ENCODE assay signal across 12 cellular contexts in genomic region chr20:3240776-3241363, GRCh38. TPM values are rescaled to one million over a fixed set of nuclear protein-coding genes. Genes with fewer than 3 reads are reported as not detected.
DNase-seq lines count a peak whose midpoint lies in the region; ATAC-seq and TF ChIP-seq lines count a peak whose summit lies in the region.
"Had no signal": no experiment of that assay in that cellular context is flagged by ENCODE, and none has a peak within 500 bp of the region (broad histone marks: within the 10 kb centered on the region; RNA-seq: fewer than 3 reads in every experiment).

No MANE protein-coding gene starts in this region.

- H3K4me3 Mint-ChIP-seq in activated T-cell treated with anti-CD3 and anti-CD28 coated beads, Interleukin-2, amount 50 U/mL, for 72 hours, result peak overlapping the region; percentile 13 to 95
- peak overlapping the region; percentile 87 for H3K4me3 Mint-ChIP-seq in osteocyte (ENCODE audit: unreplicated experiment)

- no peak for TF ChIP-seq CTCF in WI38 (IDR thresholded peaks at IDR 0.05; ENCODE audit: low read depth, low read length)
- TF ChIP-seq CTCF in fibroblast of pulmonary artery (IDR thresholded peaks at IDR 0.05; ENCODE audit: low read length, missing control alignments), result no peak
- no peak for TF ChIP-seq CTCF in osteocyte (IDR thresholded peaks at IDR 0.05)

- no peak for ATAC-seq in activated T-cell treated with anti-CD3 and anti-CD28 coated beads, Interleukin-2, amount 50 U/mL, for 72 hours (replicated peaks in 1 of 2)

- no peak for DNase-seq in activated T-cell treated with anti-CD3 and anti-CD28 coated beads, Interleukin-2, amount 50 U/mL, for 72 hours
- DNase-seq in activated T-cell treated with anti-CD3 and anti-CD28 coated beads, Interleukin-2, amount 50 U/mL, for 48 hours, result no peak
- DNase-seq in fibroblast of pulmonary artery (ENCODE audit: low read depth) (no peak), osteocyte (ENCODE audit: extremely low spot score, unreplicated experiment) (no peak), SK-N-DZ (ENCODE audit: low spot score) (no peak), NOMO-1 (lab: John Stamatoyannopoulos, UW; ENCODE audit: unreplicated experiment in 2 of 2) (no peak), AG08396 (ENCODE audit: low spot score) (no peak)
- DNase-seq: amygdala, DMS53, MV-4-11, NCI-H226 had no signal

- H3K4me3 ChIP-seq in WI38 (ENCODE audit: low read depth, low read length) (peak overlapping the region; percentile 69), fibroblast of pulmonary artery (replicated peaks; ENCODE audit: low read depth, low read length) (peak overlapping the region; percentile 66)

- H3K27me3 Mint-ChIP-seq in activated T-cell treated with anti-CD3 and anti-CD28 coated beads, Interleukin-2, amount 50 U/mL, for 72 hours (ENCODE audit: low read depth), result peaks cover 64% of the 10 kb centered on the region
- peaks cover 13% of the 10 kb centered on the region for H3K27me3 Mint-ChIP-seq in osteocyte (ENCODE audit: unreplicated experiment)

- peaks cover 0 to 5% of the 10 kb centered on the region in 2 donors for H3K36me3 Mint-ChIP-seq in activated T-cell treated with anti-CD3 and anti-CD28 coated beads, Interleukin-2, amount 50 U/mL, for 72 hours (ENCODE audit: insufficient read depth in 2 of 2)
- H3K36me3 Mint-ChIP-seq in osteocyte (ENCODE audit: unreplicated experiment), result no peaks in the 10 kb centered on the region

- no peak overlapping the region for H3K27ac Mint-ChIP-seq in activated T-cell treated with anti-CD3 and anti-CD28 coated beads, Interleukin-2, amount 50 U/mL, for 72 hours
- H3K27ac Mint-ChIP-seq in osteocyte (ENCODE audit: unreplicated experiment), result no peak overlapping the region

- H3K9me3 Mint-ChIP-seq in activated T-cell treated with anti-CD3 and anti-CD28 coated beads, Interleukin-2, amount 50 U/mL, for 72 hours, result no peaks in the 10 kb centered on the region
- H3K9me3 Mint-ChIP-seq in osteocyte (ENCODE audit: unreplicated experiment), result no peaks in the 10 kb centered on the region

- H3K4me1 Mint-ChIP-seq in activated T-cell treated with anti-CD3 and anti-CD28 coated beads, Interleukin-2, amount 50 U/mL, for 72 hours (ENCODE audit: low read depth), result peaks cover 11% of the 10 kb centered on the region
- peaks cover 21% of the 10 kb centered on the region for H3K4me1 Mint-ChIP-seq in osteocyte (ENCODE audit: unreplicated experiment)

RNA-seq across cellular contexts. Expression of gene SLC4A11, which starts 1.9 kb away (rescaled TPM):
- total RNA-seq in activated T-cell treated with anti-CD3 and anti-CD28 coated beads, Interleukin-2, amount 50 U/mL, for 72 hours, result 1 to 10 TPM in 1 of 2 donors, under 1 TPM in 1; 0.53 to 1.9 TPM
- 2.4 and 3.2 TPM in 2 replicates for total RNA-seq in osteocyte
- polyA plus RNA-seq in SK-N-DZ (2014; cell fraction: cytosol; rRNA removed), result 0.08 TPM in 1 of 2 replicates, not detected in the other
- polyA plus RNA-seq in SK-N-DZ (2014; cell fraction: nucleus; rRNA removed), result 1.2 and 1.5 TPM in 2 replicates

RNA-seq across cellular contexts. Expression of gene ITPA, which starts 31.6 kb away (rescaled TPM):
- total RNA-seq in activated T-cell treated with anti-CD3 and anti-CD28 coated beads, Interleukin-2, amount 50 U/mL, for 72 hours, result 10 to 100 TPM; 66.0 to 67.0 TPM
- 57.5 and 58.4 TPM in 2 replicates for total RNA-seq in osteocyte
- 87.5 and 88.9 TPM in 2 replicates for polyA plus RNA-seq in SK-N-DZ (2014; cell fraction: cytosol; rRNA removed)
- polyA plus RNA-seq in SK-N-DZ (2014; cell fraction: nucleus; rRNA removed), result 119 and 121 TPM in 2 replicates

RNA-seq across cellular contexts. Expression of gene DDRGK1, which starts 36.4 kb away (rescaled TPM):
- total RNA-seq in activated T-cell treated with anti-CD3 and anti-CD28 coated beads, Interleukin-2, amount 50 U/mL, for 72 hours, result 10 to 100 TPM; 83.6 to 89.3 TPM
- total RNA-seq in osteocyte, result 79.6 and 84.2 TPM in 2 replicates
- 47.6 and 91.3 TPM in 2 replicates for polyA plus RNA-seq in SK-N-DZ (2014; cell fraction: cytosol; rRNA removed)
- polyA plus RNA-seq in SK-N-DZ (2014; cell fraction: nucleus; rRNA removed), result 59.5 and 66.3 TPM in 2 replicates
